Comparison of ENCODE assay signal across 1 cellular context in the genomic region with DNA sequence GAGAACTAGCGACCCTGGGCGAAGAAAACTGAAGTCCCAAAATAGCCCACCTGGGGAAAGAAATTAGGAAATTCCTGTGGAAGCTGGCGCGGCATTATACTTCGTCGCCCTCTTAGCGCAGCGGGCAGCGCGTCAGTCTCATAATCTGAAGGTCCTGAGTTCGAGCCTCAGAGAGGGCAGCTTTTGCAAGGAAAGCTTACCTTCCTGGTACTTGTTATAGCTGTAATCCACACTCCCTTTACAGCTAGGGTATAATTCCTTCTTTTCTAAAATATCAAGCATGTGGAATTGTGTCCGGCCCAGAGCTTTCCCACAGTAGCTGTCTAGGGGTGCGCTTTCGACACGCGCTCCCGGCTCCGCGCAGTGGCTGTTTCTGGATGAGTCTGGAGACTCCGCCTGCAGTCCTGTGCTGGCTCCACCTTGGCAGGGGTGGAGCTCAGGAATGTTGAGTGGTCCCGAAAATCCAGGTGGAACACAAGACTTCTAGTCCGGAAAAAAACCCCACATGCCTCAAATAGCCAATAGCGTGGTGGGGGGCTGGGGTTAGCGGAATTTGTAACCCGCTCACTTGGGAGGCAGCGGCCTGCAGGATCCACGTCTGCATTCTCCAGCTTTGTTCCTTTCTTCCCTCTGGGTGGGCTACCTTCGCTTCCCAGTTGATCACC.
TF ChIP-seq lines count a peak whose summit lies in the region.

No MANE protein-coding gene starts in this region.

TF ChIP-seq in HEK293, 187 proteins besides CTCF, POLR2A, EP300 and RAD21 (continued from another document and continues in another):
- TF ChIP-seq, protein P1, sequence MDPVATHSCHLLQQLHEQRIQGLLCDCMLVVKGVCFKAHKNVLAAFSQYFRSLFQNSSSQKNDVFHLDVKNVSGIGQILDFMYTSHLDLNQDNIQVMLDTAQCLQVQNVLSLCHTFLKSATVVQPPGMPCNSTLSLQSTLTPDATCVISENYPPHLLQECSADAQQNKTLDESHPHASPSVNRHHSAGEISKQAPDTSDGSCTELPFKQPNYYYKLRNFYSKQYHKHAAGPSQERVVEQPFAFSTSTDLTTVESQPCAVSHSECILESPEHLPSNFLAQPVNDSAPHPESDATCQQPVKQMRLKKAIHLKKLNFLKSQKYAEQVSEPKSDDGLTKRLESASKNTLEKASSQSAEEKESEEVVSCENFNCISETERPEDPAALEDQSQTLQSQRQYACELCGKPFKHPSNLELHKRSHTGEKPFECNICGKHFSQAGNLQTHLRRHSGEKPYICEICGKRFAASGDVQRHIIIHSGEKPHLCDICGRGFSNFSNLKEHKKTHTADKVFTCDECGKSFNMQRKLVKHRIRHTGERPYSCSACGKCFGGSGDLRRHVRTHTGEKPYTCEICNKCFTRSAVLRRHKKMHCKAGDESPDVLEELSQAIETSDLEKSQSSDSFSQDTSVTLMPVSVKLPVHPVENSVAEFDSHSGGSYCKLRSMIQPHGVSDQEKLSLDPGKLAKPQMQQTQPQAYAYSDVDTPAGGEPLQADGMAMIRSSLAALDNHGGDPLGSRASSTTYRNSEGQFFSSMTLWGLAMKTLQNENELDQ (tag by site-specific recombination; IDR thresholded peaks at IDR 0.05; ENCODE audit: low read depth): no peak
- TF ChIP-seq ZBTB21 (tag by site-specific recombination; IDR thresholded peaks at IDR 0.05) (no peak), ZNF558 (tag by site-specific recombination; IDR thresholded peaks at IDR 0.05) (peak; percentile 44; the same call in 1 of the 2 replicates), ZNF600 (tag by site-specific recombination; IDR thresholded peaks at IDR 0.05) (peak; percentile 96), ZNF433 (tag by site-specific recombination; IDR thresholded peaks at IDR 0.05; ENCODE audit: low read depth) (no peak), ZEB2 (tag by site-specific recombination; IDR thresholded peaks at IDR 0.05) (peak; percentile 88), SP2 (tag by site-specific recombination; IDR thresholded peaks at IDR 0.05) (peak; percentile 69), ZNF473 (tag by site-specific recombination; IDR thresholded peaks at IDR 0.05) (no peak), ZNF223 (tag by site-specific recombination; IDR thresholded peaks at IDR 0.05) (no peak), ZNF174 (tag by site-specific recombination; IDR thresholded peaks at IDR 0.05) (no peak), BCL11A (tag by site-specific recombination; IDR thresholded peaks at IDR 0.05; ENCODE audit: low read depth) (peak; percentile 17; the same call in 1 of the 2 replicates), ZNF157 (tag by site-specific recombination; IDR thresholded peaks at IDR 0.05) (no peak), ZNF837 (tag by site-specific recombination; IDR thresholded peaks at IDR 0.05) (no peak), ZNF341 (tag by site-specific recombination; IDR thresholded peaks at IDR 0.05; ENCODE audit: low read depth) (0 out of 2 replicates have a peak, but pooled peaks have one; percentile 19), ZBTB1 (tag by site-specific recombination; IDR thresholded peaks at IDR 0.05) (no peak), KLF8 (tag by site-specific recombination; IDR thresholded peaks at IDR 0.05) (peak; percentile 72), ZNF561 (tag by site-specific recombination; IDR thresholded peaks at IDR 0.05; ENCODE audit: borderline replicate concordance) (peak; percentile 75; the same call in 1 of the 2 replicates), ZFHX2 (tag by site-specific recombination; conservative IDR thresholded peaks at IDR 0.05) (no peak), ZNF501 (tag by site-specific recombination; IDR thresholded peaks at IDR 0.05) (0 out of 2 replicates have a peak, but pooled peaks have one; percentile 55), ZNF621 (tag by site-specific recombination; IDR thresholded peaks at IDR 0.05) (no peak), REPIN1 (tag by site-specific recombination; IDR thresholded peaks at IDR 0.05; ENCODE audit: low read depth) (no peak), ZNF248 (tag by site-specific recombination; IDR thresholded peaks at IDR 0.05) (no peak), ZNF354C (tag by site-specific recombination; IDR thresholded peaks at IDR 0.05; ENCODE audit: borderline replicate concordance, low read depth) (no peak), ZNF777 (tag by site-specific recombination; IDR thresholded peaks at IDR 0.05; ENCODE audit: borderline replicate concordance) (no peak), ZNF184 (tag by site-specific recombination; IDR thresholded peaks at IDR 0.05) (peak; percentile 78; the same call in 1 of the 2 replicates), ZNF404 (tag by site-specific recombination; IDR thresholded peaks at IDR 0.05) (no peak), ZNF10 (tag by site-specific recombination; IDR thresholded peaks at IDR 0.05) (no peak), GLI2 (tag by site-specific recombination; IDR thresholded peaks at IDR 0.05; ENCODE audit: borderline replicate concordance, low read depth) (no peak), ZNF747 (tag by site-specific recombination; IDR thresholded peaks at IDR 0.05) (no peak), ZNF670 (tag by site-specific recombination; IDR thresholded peaks at IDR 0.05; ENCODE audit: low read depth) (no peak)
- TF ChIP-seq, protein P2, sequence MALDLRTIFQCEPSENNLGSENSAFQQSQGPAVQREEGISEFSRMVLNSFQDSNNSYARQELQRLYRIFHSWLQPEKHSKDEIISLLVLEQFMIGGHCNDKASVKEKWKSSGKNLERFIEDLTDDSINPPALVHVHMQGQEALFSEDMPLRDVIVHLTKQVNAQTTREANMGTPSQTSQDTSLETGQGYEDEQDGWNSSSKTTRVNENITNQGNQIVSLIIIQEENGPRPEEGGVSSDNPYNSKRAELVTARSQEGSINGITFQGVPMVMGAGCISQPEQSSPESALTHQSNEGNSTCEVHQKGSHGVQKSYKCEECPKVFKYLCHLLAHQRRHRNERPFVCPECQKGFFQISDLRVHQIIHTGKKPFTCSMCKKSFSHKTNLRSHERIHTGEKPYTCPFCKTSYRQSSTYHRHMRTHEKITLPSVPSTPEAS (tag by site-specific recombination; IDR thresholded peaks at IDR 0.05): no peak
- TF ChIP-seq, protein P3, sequence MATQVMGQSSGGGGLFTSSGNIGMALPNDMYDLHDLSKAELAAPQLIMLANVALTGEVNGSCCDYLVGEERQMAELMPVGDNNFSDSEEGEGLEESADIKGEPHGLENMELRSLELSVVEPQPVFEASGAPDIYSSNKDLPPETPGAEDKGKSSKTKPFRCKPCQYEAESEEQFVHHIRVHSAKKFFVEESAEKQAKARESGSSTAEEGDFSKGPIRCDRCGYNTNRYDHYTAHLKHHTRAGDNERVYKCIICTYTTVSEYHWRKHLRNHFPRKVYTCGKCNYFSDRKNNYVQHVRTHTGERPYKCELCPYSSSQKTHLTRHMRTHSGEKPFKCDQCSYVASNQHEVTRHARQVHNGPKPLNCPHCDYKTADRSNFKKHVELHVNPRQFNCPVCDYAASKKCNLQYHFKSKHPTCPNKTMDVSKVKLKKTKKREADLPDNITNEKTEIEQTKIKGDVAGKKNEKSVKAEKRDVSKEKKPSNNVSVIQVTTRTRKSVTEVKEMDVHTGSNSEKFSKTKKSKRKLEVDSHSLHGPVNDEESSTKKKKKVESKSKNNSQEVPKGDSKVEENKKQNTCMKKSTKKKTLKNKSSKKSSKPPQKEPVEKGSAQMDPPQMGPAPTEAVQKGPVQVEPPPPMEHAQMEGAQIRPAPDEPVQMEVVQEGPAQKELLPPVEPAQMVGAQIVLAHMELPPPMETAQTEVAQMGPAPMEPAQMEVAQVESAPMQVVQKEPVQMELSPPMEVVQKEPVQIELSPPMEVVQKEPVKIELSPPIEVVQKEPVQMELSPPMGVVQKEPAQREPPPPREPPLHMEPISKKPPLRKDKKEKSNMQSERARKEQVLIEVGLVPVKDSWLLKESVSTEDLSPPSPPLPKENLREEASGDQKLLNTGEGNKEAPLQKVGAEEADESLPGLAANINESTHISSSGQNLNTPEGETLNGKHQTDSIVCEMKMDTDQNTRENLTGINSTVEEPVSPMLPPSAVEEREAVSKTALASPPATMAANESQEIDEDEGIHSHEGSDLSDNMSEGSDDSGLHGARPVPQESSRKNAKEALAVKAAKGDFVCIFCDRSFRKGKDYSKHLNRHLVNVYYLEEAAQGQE (tag by site-specific recombination; IDR thresholded peaks at IDR 0.05): 0 out of 2 replicates have a peak, but pooled peaks have one; percentile 30
- TF ChIP-seq, protein P4, sequence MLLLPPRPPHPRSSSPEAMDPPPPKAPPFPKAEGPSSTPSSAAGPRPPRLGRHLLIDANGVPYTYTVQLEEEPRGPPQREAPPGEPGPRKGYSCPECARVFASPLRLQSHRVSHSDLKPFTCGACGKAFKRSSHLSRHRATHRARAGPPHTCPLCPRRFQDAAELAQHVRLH (tag by site-specific recombination; IDR thresholded peaks at IDR 0.05): no peak
- TF ChIP-seq, protein P5, sequence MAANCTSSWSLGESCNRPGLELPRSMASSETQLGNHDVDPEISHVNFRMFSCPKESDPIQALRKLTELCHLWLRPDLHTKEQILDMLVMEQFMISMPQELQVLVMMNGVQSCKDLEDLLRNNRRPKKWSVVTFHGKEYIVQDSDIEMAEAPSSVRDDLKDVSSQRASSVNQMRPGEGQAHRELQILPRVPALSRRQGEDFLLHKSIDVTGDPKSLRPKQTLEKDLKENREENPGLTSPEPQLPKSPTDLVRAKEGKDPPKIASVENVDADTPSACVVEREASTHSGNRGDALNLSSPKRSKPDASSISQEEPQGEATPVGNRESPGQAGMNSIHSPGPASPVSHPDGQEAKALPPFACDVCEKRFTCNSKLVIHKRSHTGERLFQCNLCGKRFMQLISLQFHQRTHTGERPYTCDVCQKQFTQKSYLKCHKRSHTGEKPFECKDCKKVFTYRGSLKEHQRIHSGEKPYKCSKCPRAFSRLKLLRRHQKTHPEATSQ (tag by site-specific recombination; IDR thresholded peaks at IDR 0.05): no peak
- TF ChIP-seq, protein P6, sequence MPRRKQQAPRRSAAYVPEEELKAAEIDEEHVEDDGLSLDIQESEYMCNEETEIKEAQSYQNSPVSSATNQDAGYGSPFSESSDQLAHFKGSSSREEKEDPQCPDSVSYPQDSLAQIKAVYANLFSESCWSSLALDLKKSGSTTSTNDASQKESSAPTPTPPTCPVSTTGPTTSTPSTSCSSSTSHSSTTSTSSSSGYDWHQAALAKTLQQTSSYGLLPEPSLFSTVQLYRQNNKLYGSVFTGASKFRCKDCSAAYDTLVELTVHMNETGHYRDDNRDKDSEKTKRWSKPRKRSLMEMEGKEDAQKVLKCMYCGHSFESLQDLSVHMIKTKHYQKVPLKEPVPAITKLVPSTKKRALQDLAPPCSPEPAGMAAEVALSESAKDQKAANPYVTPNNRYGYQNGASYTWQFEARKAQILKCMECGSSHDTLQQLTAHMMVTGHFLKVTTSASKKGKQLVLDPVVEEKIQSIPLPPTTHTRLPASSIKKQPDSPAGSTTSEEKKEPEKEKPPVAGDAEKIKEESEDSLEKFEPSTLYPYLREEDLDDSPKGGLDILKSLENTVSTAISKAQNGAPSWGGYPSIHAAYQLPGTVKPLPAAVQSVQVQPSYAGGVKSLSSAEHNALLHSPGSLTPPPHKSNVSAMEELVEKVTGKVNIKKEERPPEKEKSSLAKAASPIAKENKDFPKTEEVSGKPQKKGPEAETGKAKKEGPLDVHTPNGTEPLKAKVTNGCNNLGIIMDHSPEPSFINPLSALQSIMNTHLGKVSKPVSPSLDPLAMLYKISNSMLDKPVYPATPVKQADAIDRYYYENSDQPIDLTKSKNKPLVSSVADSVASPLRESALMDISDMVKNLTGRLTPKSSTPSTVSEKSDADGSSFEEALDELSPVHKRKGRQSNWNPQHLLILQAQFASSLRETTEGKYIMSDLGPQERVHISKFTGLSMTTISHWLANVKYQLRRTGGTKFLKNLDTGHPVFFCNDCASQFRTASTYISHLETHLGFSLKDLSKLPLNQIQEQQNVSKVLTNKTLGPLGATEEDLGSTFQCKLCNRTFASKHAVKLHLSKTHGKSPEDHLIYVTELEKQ (tag by site-specific recombination; IDR thresholded peaks at IDR 0.05; ENCODE audit: borderline replicate concordance): no peak
- TF ChIP-seq, protein P7, sequence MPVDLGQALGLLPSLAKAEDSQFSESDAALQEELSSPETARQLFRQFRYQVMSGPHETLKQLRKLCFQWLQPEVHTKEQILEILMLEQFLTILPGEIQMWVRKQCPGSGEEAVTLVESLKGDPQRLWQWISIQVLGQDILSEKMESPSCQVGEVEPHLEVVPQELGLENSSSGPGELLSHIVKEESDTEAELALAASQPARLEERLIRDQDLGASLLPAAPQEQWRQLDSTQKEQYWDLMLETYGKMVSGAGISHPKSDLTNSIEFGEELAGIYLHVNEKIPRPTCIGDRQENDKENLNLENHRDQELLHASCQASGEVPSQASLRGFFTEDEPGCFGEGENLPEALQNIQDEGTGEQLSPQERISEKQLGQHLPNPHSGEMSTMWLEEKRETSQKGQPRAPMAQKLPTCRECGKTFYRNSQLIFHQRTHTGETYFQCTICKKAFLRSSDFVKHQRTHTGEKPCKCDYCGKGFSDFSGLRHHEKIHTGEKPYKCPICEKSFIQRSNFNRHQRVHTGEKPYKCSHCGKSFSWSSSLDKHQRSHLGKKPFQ (tag by site-specific recombination; IDR thresholded peaks at IDR 0.05): 0 out of 2 replicates have a peak, but pooled peaks have one; percentile 19
- TF ChIP-seq, protein P8, sequence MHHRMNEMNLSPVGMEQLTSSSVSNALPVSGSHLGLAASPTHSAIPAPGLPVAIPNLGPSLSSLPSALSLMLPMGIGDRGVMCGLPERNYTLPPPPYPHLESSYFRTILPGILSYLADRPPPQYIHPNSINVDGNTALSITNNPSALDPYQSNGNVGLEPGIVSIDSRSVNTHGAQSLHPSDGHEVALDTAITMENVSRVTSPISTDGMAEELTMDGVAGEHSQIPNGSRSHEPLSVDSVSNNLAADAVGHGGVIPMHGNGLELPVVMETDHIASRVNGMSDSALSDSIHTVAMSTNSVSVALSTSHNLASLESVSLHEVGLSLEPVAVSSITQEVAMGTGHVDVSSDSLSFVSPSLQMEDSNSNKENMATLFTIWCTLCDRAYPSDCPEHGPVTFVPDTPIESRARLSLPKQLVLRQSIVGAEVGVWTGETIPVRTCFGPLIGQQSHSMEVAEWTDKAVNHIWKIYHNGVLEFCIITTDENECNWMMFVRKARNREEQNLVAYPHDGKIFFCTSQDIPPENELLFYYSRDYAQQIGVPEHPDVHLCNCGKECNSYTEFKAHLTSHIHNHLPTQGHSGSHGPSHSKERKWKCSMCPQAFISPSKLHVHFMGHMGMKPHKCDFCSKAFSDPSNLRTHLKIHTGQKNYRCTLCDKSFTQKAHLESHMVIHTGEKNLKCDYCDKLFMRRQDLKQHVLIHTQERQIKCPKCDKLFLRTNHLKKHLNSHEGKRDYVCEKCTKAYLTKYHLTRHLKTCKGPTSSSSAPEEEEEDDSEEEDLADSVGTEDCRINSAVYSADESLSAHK (tag by site-specific recombination; IDR thresholded peaks at IDR 0.05): peak; percentile 46; the same call in 1 of the 2 replicates
- TF ChIP-seq, protein P9, sequence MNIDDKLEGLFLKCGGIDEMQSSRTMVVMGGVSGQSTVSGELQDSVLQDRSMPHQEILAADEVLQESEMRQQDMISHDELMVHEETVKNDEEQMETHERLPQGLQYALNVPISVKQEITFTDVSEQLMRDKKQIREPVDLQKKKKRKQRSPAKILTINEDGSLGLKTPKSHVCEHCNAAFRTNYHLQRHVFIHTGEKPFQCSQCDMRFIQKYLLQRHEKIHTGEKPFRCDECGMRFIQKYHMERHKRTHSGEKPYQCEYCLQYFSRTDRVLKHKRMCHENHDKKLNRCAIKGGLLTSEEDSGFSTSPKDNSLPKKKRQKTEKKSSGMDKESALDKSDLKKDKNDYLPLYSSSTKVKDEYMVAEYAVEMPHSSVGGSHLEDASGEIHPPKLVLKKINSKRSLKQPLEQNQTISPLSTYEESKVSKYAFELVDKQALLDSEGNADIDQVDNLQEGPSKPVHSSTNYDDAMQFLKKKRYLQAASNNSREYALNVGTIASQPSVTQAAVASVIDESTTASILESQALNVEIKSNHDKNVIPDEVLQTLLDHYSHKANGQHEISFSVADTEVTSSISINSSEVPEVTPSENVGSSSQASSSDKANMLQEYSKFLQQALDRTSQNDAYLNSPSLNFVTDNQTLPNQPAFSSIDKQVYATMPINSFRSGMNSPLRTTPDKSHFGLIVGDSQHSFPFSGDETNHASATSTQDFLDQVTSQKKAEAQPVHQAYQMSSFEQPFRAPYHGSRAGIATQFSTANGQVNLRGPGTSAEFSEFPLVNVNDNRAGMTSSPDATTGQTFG (tag by site-specific recombination; IDR thresholded peaks at IDR 0.05; ENCODE audit: borderline replicate concordance): no peak
